ENCODE assay signal across 23 cellular contexts in genomic region chr10:131781076-131781475, GRCh38.
"Had no signal": no experiment of that assay in that cellular context is flagged by ENCODE, and none has a peak within 500 bp of the region (broad histone marks: within the 10 kb centered on the region; RNA-seq: fewer than 3 reads in every experiment).

No MANE protein-coding gene starts in this region.

- H3K4me3 ChIP-seq: left ventricle myocardium inferior, lung, neural progenitor cell, ovary, right atrium auricular region, right lobe of liver, skin epidermis, tibial nerve, vagina had no signal

- H3K9ac ChIP-seq: neural progenitor cell had no signal

- ATAC-seq: natural killer cell; right lobe of liver; stimulated activated effector memory CD8-positive, alpha-beta T cell treated with anti-CD3 and anti-CD28 coated beads, Interleukin-12 subunit alpha, Interleukin-12 subunit beta, amount 100 ng/mL, for 72 hours had no signal

- H3K4me1 ChIP-seq: left ventricle myocardium inferior, right atrium auricular region, right lobe of liver, tibial nerve, vagina had no signal

- H3K27ac ChIP-seq: left ventricle myocardium inferior, neural progenitor cell, neutrophil, ovary, right atrium auricular region, right lobe of liver, skin epidermis, tibial nerve, vagina had no signal

- H3K36me3 ChIP-seq: left ventricle myocardium inferior, neural progenitor cell, neutrophil, ovary, right atrium auricular region, right lobe of liver, tibial nerve, vagina had no signal

- DNase-seq: hippocampal formation; left ventricle myocardium inferior; mesendoderm; naive B cell; natural killer cell; nephron progenitor cell; occipital lobe; ovary; right lobe of liver; stimulated activated CD4-positive, alpha-beta T cell treated with anti-CD3 and anti-CD28 coated beads, Interleukin-12 subunit alpha, Interleukin-12 subunit beta, amount 100 ng/mL, for 4 hours; stimulated activated CD4-positive, alpha-beta T cell treated with anti-CD3 and anti-CD28 coated beads, Interleukin-15, amount 100 ng/mL, for 24 hours; stimulated activated CD4-positive, alpha-beta T cell treated with anti-CD3 and anti-CD28 coated beads, Interleukin-2, amount 100 ng/mL, for 24 hours; stimulated activated CD4-positive, alpha-beta T cell treated with anti-CD3 and anti-CD28 coated beads, Interleukin-4, amount 100 ng/mL, for 1 hour; stimulated activated naive CD4-positive, alpha-beta T cell; substantia nigra had no signal

- H3K27me3 ChIP-seq: neural progenitor cell, neutrophil, ovary, right atrium auricular region, right lobe of liver, tibial nerve, vagina had no signal
